ENCODE assay signal across 10 cellular contexts in genomic region chr1:27572679-27573426, GRCh38. TPM values are rescaled to one million over a fixed set of nuclear protein-coding genes. Genes with fewer than 3 reads are reported as not detected.
DNase-seq lines count a peak whose midpoint lies in the region; ATAC-seq and TF ChIP-seq lines count a peak whose summit lies in the region.
"Had no signal": no experiment of that assay in that cellular context is flagged by ENCODE, and none has a peak within 500 bp of the region (broad histone marks: within the 10 kb centered on the region; RNA-seq: fewer than 3 reads in every experiment).

No MANE protein-coding gene starts in this region.

- CTCF ChIA-PET in activated CD8-positive, alpha-beta memory T cell treated with anti-CD3 and anti-CD28 coated beads, Interleukin-2, amount 10 ng/mL, durations not matched to agents 7 days and 5 days (lab: Charles Lee), result interaction anchor here (0.8 to 1.2 kb wide), 4 partner anchors 15 to 28 kb away, joined by 3 to 4 read pairs (median 4); no protein-coding TSS in a partner anchor

- H3K4me1 ChIP-seq in GM23248 (ENCODE audit: insufficient read depth), result peaks cover 49% of the 10 kb centered on the region
- peaks cover 67 to 92% of the 10 kb centered on the region in 2 donors for H3K4me1 ChIP-seq in ascending aorta
- H3K4me1 ChIP-seq in smooth muscle cell (ENCODE audit: low read depth), result peaks cover 84% of the 10 kb centered on the region

- H3K4me1 Mint-ChIP-seq in activated CD8-positive, alpha-beta memory T cell treated with anti-CD3 and anti-CD28 coated beads, Interleukin-2, amount 10 ng/mL, durations not matched to agents 7 days and 5 days, result peaks cover 11% of the 10 kb centered on the region

- H3K4me2 ChIP-seq in GM23248 (ENCODE audit: unreplicated experiment) (peak overlapping the region; percentile 1), smooth muscle cell (peak overlapping the region; percentile 59)

- H3K4me3 Mint-ChIP-seq in activated CD8-positive, alpha-beta memory T cell treated with anti-CD3 and anti-CD28 coated beads, Interleukin-2, amount 10 ng/mL, durations not matched to agents 7 days and 5 days, result no peak overlapping the region

- no peaks in the 10 kb centered on the region for H3K9me2 ChIP-seq in GM23248 (ENCODE audit: insufficient read depth)

- no peaks in the 10 kb centered on the region for H3K36me3 Mint-ChIP-seq in activated CD8-positive, alpha-beta memory T cell treated with anti-CD3 and anti-CD28 coated beads, Interleukin-2, amount 10 ng/mL, durations not matched to agents 7 days and 5 days
- H3K36me3 Mint-ChIP-seq: naive thymus-derived CD8-positive, alpha-beta T cell had no signal

- in situ Hi-C loops in GM23248 (cut with MboI), result no loop called here

- H2AFZ ChIP-seq in GM23248, result no peak overlapping the region
- no peak overlapping the region for H2AFZ ChIP-seq in smooth muscle cell (ENCODE audit: low read depth)

- H3F3A ChIP-seq in GM23248 (ENCODE audit: insufficient read depth) (peaks cover 20% of the 10 kb centered on the region), smooth muscle cell (ENCODE audit: low read depth) (peaks cover 52% of the 10 kb centered on the region)

- ATAC-seq in GM21717 (IDR thresholded peaks at IDR 0.05; ENCODE audit: unreplicated experiment), result no peak
- ATAC-seq in activated CD8-positive, alpha-beta memory T cell treated with anti-CD3 and anti-CD28 coated beads, Interleukin-2, amount 10 ng/mL, durations not matched to agents 7 days and 5 days, result no peak
- ATAC-seq: naive thymus-derived CD8-positive, alpha-beta T cell had no signal

- peaks cover 18% of the 10 kb centered on the region for H3K27me3 Mint-ChIP-seq in activated CD8-positive, alpha-beta memory T cell treated with anti-CD3 and anti-CD28 coated beads, Interleukin-2, amount 10 ng/mL, durations not matched to agents 7 days and 5 days
- H3K27me3 Mint-ChIP-seq: naive thymus-derived CD8-positive, alpha-beta T cell had no signal

- no peaks in the 10 kb centered on the region for H3K36me3 ChIP-seq in GM23248 (ENCODE audit: low read depth)
- no peaks in the 10 kb centered on the region for H3K36me3 ChIP-seq in ascending aorta
- no peaks in the 10 kb centered on the region for H3K36me3 ChIP-seq in smooth muscle cell (ENCODE audit: low read depth)
- H3K36me3 ChIP-seq: HAP-1 had no signal

- no peak overlapping the region for H3K4me3 ChIP-seq in GM23248
- H3K4me3 ChIP-seq in ascending aorta, result peak overlapping the region; percentile 26 to 30
- H3K4me3 ChIP-seq in smooth muscle cell, result no peak overlapping the region
- H3K4me3 ChIP-seq: HAP-1 had no signal

- H3K9me3 Mint-ChIP-seq in activated CD8-positive, alpha-beta memory T cell treated with anti-CD3 and anti-CD28 coated beads, Interleukin-2, amount 10 ng/mL, durations not matched to agents 7 days and 5 days (ENCODE audit: low read depth), result no peaks in the 10 kb centered on the region
- H3K9me3 Mint-ChIP-seq: naive thymus-derived CD8-positive, alpha-beta T cell had no signal

- H3K9ac ChIP-seq in GM23248, result no peak overlapping the region
- H3K9ac ChIP-seq in smooth muscle cell (ENCODE audit: low read depth), result peak overlapping the region; percentile 4

- no peaks in the 10 kb centered on the region for H4K20me1 ChIP-seq in GM23248 (ENCODE audit: insufficient read depth)
- peaks cover 100% of the 10 kb centered on the region for H4K20me1 ChIP-seq in smooth muscle cell (ENCODE audit: low read depth)

- H3K27ac ChIP-seq in GM23248, result no peak overlapping the region
- peak overlapping the region; percentile 93 to 96 for H3K27ac ChIP-seq in ascending aorta
- H3K27ac ChIP-seq in smooth muscle cell (ENCODE audit: low read depth), result peak overlapping the region; percentile 56

- peaks cover 83% of the 10 kb centered on the region for H3K79me2 ChIP-seq in GM23248 (ENCODE audit: insufficient read depth)
- peaks cover 70% of the 10 kb centered on the region for H3K79me2 ChIP-seq in smooth muscle cell (ENCODE audit: low read depth)

- 76 to 77% methylated on average over 14 of the region's 14 CpGs for WGBS in GM23248 (ENCODE audit: low coverage in 1 of 2, low lambda C conversion rate in 2 of 2, missing lambda C conversion rate in 2 of 2), 2 experiments
- 46% methylated on average over 14 of the region's 14 CpGs for WGBS in smooth muscle cell (ENCODE audit: low lambda C conversion rate)

- DNase-seq in GM23248 (peak; percentile 78), ascending aorta (ENCODE audit: low spot score in 2 of 2) (peak in 1 of 2 donors; percentile 84), islet precursor cell (peak; percentile 87), smooth muscle cell (lab: John Stamatoyannopoulos, UW; ENCODE audit: unreplicated experiment) (no peak), NCI-H510A treated with DMSO at 0.1 percent for 48 hours (lab: John Stamatoyannopoulos, UW) (no peak), OCI-M2 (lab: John Stamatoyannopoulos, UW; ENCODE audit: unreplicated experiment) (no peak)
- no peak for DNase-seq in activated CD8-positive, alpha-beta memory T cell treated with anti-CD3 and anti-CD28 coated beads, Interleukin-2, amount 10 ng/mL, durations not matched to agents 7 days and 5 days
- DNase-seq: naive thymus-derived CD8-positive, alpha-beta T cell had no signal

- H3K27ac Mint-ChIP-seq in activated CD8-positive, alpha-beta memory T cell treated with anti-CD3 and anti-CD28 coated beads, Interleukin-2, amount 10 ng/mL, durations not matched to agents 7 days and 5 days, result no peak overlapping the region

- H3K27me3 ChIP-seq in GM23248 (replicated peaks; ENCODE audit: insufficient read depth) (no peaks in the 10 kb centered on the region), ascending aorta (no peaks in the 10 kb centered on the region), smooth muscle cell (ENCODE audit: low read depth) (no peaks in the 10 kb centered on the region)

- no peaks in the 10 kb centered on the region for H3K9me3 ChIP-seq in GM23248 (ENCODE audit: low read depth)
- no peaks in the 10 kb centered on the region for H3K9me3 ChIP-seq in ascending aorta
- H3K9me3 ChIP-seq in smooth muscle cell (replicated peaks; ENCODE audit: low read depth), result no peaks in the 10 kb centered on the region
- H3K9me3 ChIP-seq: HAP-1 had no signal

- intact Hi-C loops in ascending aorta (cut with DNase I), result no loop called here

- TF ChIP-seq CTCF in ascending aorta (IDR thresholded peaks at IDR 0.05), result no peak
- TF ChIP-seq CTCF in smooth muscle cell (IDR thresholded peaks at IDR 0.05; ENCODE audit: borderline replicate concordance, insufficient read depth, poor library complexity, severe bottlenecking), result no peak

RNA-seq across cellular contexts. Expression of gene AHDC1, which starts 31.1 kb away (rescaled TPM):
- 5.3 and 5.8 TPM in 2 replicates for total RNA-seq in GM23248 (2014; rRNA removed; shearing (Covaris generic))
- polyA plus RNA-seq in GM23248 (2016; fragmentation: Nextera tagmentation; extraction: Ambion mirVana), result 3.9 and 4.5 TPM in 2 replicates
- 205 TPM for total RNA-seq in ascending aorta
- 8.4 and 12.2 TPM in 2 replicates for total RNA-seq in smooth muscle cell
- 12.2 and 15.6 TPM in 2 replicates for polyA plus RNA-seq in smooth muscle cell
- 10 to 100 TPM; 15.8 to 18.5 TPM for total RNA-seq in activated CD8-positive, alpha-beta memory T cell treated with anti-CD3 and anti-CD28 coated beads, Interleukin-2, amount 10 ng/mL, durations not matched to agents 7 days and 5 days

Comparison
In these comparisons a context has a peak if more than half of its experiments do, and no peak if none do; other contexts are left out.
1. DNase-seq: peak in GM23248 (single experiment) and islet precursor cell (single experiment); none in smooth muscle cell (single experiment), NCI-H510A treated with DMSO at 0.1 percent for 48 hours (single experiment), OCI-M2 (single experiment) and activated CD8-positive, alpha-beta memory T cell treated with anti-CD3 and anti-CD28 coated beads, Interleukin-2, amount 10 ng/mL, durations not matched to agents 7 days and 5 days (single experiment).
2. H3K4me3 ChIP-seq: peak in ascending aorta (2 of 2); none in GM23248 (single experiment) and smooth muscle cell (single experiment).
3. RNA of gene AHDC1, which starts 31.1 kb away (total RNA-seq): 205 TPM in ascending aorta (single experiment); 15.8 to 18.5 TPM in activated CD8-positive, alpha-beta memory T cell treated with anti-CD3 and anti-CD28 coated beads, Interleukin-2, amount 10 ng/mL, durations not matched to agents 7 days and 5 days, 8.4 to 12.2 TPM in smooth muscle cell and 5.3 to 5.8 TPM in GM23248; every median in the first group is over 10 times any median in the second.